In genomic region chr3:181755959-181756358, GRCh38 we compare ENCODE assay signal across 1 cellular context.
TF ChIP-seq lines count a peak whose summit lies in the region.

No MANE protein-coding gene starts in this region.

TF ChIP-seq in GM23338, 12 proteins besides CTCF, POLR2A, EP300 and RAD21 (continued from another document):
- TF ChIP-seq ZNF462 (CRISPR knock-in tag; IDR thresholded peaks at IDR 0.05) (no peak), ZNF114 (CRISPR knock-in tag; IDR thresholded peaks at IDR 0.05) (no peak), ETS1 (IDR thresholded peaks at IDR 0.05) (no peak)
TF ChIP-seq in GM23338: peak in this region for 2.
